In genomic region chr4:117491531-117491930, GRCh38 we compare ENCODE assay signal across 13 cellular contexts.
"Had no signal": no experiment of that assay in that cellular context is flagged by ENCODE, and none has a peak within 500 bp of the region (broad histone marks: within the 10 kb centered on the region; RNA-seq: fewer than 3 reads in every experiment).

No MANE protein-coding gene starts in this region.

- H3K4me1 Mint-ChIP-seq: activated CD8-positive, alpha-beta memory T cell treated with anti-CD3 and anti-CD28 coated beads, Interleukin-2, amount 10 ng/mL, durations not matched to agents 7 days and 5 days; activated naive CD4-positive, alpha-beta T cell treated with anti-CD3 and anti-CD28 coated beads, Interleukin-2, amount 50 U/mL, for 24 hours had no signal

- ATAC-seq: activated CD8-positive, alpha-beta memory T cell treated with anti-CD3 and anti-CD28 coated beads, Interleukin-2, amount 10 ng/mL, durations not matched to agents 7 days and 5 days; left colon; pancreas; upper lobe of right lung had no signal

- H3K4me3 Mint-ChIP-seq: activated CD8-positive, alpha-beta memory T cell treated with anti-CD3 and anti-CD28 coated beads, Interleukin-2, amount 10 ng/mL, durations not matched to agents 7 days and 5 days; activated naive CD4-positive, alpha-beta T cell treated with anti-CD3 and anti-CD28 coated beads, Interleukin-2, amount 50 U/mL, for 24 hours; activated T-cell treated with anti-CD3 and anti-CD28 coated beads, Interleukin-2, amount 50 U/mL, for 24 hours; mesothelial cell of epicardium had no signal

- DNase-seq: activated CD4-positive, alpha-beta T cell treated with anti-CD3 and anti-CD28 coated beads, Interleukin-2, amount 50 U/mL, for 48 hours; activated CD8-positive, alpha-beta memory T cell treated with anti-CD3 and anti-CD28 coated beads, Interleukin-2, amount 10 ng/mL, durations not matched to agents 7 days and 5 days; activated effector memory CD4-positive, alpha-beta T cell treated with Interleukin-2 at 50 U/mL for 16 hours; activated T-cell treated with anti-CD3 and anti-CD28 coated beads, Interleukin-2, amount 50 U/mL, for 24 hours; left colon; pancreas; stimulated activated CD4-positive, alpha-beta T cell treated with anti-CD3 and anti-CD28 coated beads, Interleukin-12 subunit alpha, Interleukin-12 subunit beta, amount 100 ng/mL, for 4 hours; stimulated activated CD4-positive, alpha-beta T cell treated with anti-CD3 and anti-CD28 coated beads, Interleukin-2, amount 100 ng/mL, for 24 hours; upper lobe of right lung had no signal

- H3K27me3 Mint-ChIP-seq: activated CD8-positive, alpha-beta memory T cell treated with anti-CD3 and anti-CD28 coated beads, Interleukin-2, amount 10 ng/mL, durations not matched to agents 7 days and 5 days; activated naive CD4-positive, alpha-beta T cell treated with anti-CD3 and anti-CD28 coated beads, Interleukin-2, amount 50 U/mL, for 24 hours; activated T-cell treated with anti-CD3 and anti-CD28 coated beads, Interleukin-2, amount 50 U/mL, for 24 hours had no signal

- FAIRE-seq: endometrium, islet of Langerhans, pancreas had no signal

- H3K9me3 Mint-ChIP-seq: activated T-cell treated with anti-CD3 and anti-CD28 coated beads, Interleukin-2, amount 50 U/mL, for 24 hours had no signal

- H3K36me3 Mint-ChIP-seq: activated CD8-positive, alpha-beta memory T cell treated with anti-CD3 and anti-CD28 coated beads, Interleukin-2, amount 10 ng/mL, durations not matched to agents 7 days and 5 days; activated naive CD4-positive, alpha-beta T cell treated with anti-CD3 and anti-CD28 coated beads, Interleukin-2, amount 50 U/mL, for 24 hours; mesothelial cell of epicardium had no signal

- H3K27ac Mint-ChIP-seq: activated CD8-positive, alpha-beta memory T cell treated with anti-CD3 and anti-CD28 coated beads, Interleukin-2, amount 10 ng/mL, durations not matched to agents 7 days and 5 days; activated naive CD4-positive, alpha-beta T cell treated with anti-CD3 and anti-CD28 coated beads, Interleukin-2, amount 50 U/mL, for 24 hours; activated T-cell treated with anti-CD3 and anti-CD28 coated beads, Interleukin-2, amount 50 U/mL, for 24 hours; mesothelial cell of epicardium had no signal
